16 cellular contexts compared by ENCODE assay signal in the genomic region with DNA sequence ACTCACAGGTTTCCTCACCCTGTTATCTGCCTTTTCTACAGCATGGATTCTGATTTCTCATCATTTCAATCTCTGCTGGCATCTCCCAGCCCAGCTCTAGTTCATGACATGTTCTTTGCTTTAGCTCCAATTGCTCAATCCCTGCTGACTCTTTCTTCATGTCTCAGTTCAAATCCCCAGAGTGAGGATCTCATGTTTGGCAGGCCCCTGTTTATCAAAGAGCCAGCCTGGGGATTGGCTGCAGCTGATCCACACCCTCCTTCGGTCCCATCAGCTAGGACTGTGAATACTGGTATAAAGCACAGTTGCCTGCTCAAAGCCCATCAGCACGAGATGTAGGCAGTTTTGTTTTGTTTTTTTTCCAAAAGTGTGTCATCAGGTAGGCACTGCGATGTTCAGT. TPM values are rescaled to one million over a fixed set of nuclear protein-coding genes. Genes with fewer than 3 reads are reported as not detected.
DNase-seq lines count a peak whose midpoint lies in the region; ATAC-seq and TF ChIP-seq lines count a peak whose summit lies in the region.
"Had no signal": no experiment of that assay in that cellular context is flagged by ENCODE, and none has a peak within 500 bp of the region (broad histone marks: within the 10 kb centered on the region; RNA-seq: fewer than 3 reads in every experiment).

No MANE protein-coding gene starts in this region.

- peaks cover 27% of the 10 kb centered on the region for H3K4me1 Mint-ChIP-seq in type B pancreatic cell (ENCODE audit: unreplicated experiment)
- H3K4me1 Mint-ChIP-seq: activated CD4-positive, alpha-beta T cell treated with anti-CD3 and anti-CD28 coated beads, Interleukin-2, amount 10 ng/mL, durations not matched to agents 7 days and 5 days; CD8-positive, alpha-beta memory T cell had no signal

- no peak for TF ChIP-seq EP300 in stomach (IDR thresholded peaks at IDR 0.05)

- no peaks in the 10 kb centered on the region for H3K36me3 ChIP-seq in body of pancreas (replicated peaks in 1 of 2; ENCODE audit: insufficient read depth in 1 of 2, low read depth in 2 of 2)
- no peaks in the 10 kb centered on the region for H3K36me3 ChIP-seq in right atrium auricular region
- no peaks in the 10 kb centered on the region for H3K36me3 ChIP-seq in stomach
- no peaks in the 10 kb centered on the region for H3K36me3 ChIP-seq in neuronal stem cell (replicated peaks in 1 of 2; ENCODE audit: control insufficient read depth in 2 of 2, insufficient read depth in 2 of 2, low read length in 2 of 2)
- H3K36me3 ChIP-seq: colonic mucosa had no signal

- H3K9ac ChIP-seq in neuronal stem cell (ENCODE audit: low read depth, low read length, poor library complexity), result no peak overlapping the region

- H3K4me3 ChIP-seq in body of pancreas (no peak overlapping the region), right atrium auricular region (no peak overlapping the region), stomach (no peak overlapping the region), neuronal stem cell (ENCODE audit: low read length in 2 of 2) (no peak overlapping the region)
- H3K4me3 ChIP-seq: colonic mucosa had no signal

- H3K9me3 ChIP-seq in body of pancreas (no peaks in the 10 kb centered on the region), right atrium auricular region (no peaks in the 10 kb centered on the region), stomach (no peaks in the 10 kb centered on the region), neuronal stem cell (replicated peaks in 1 of 2; ENCODE audit: control insufficient read depth in 2 of 2, insufficient read depth in 1 of 2, low read depth in 1 of 2, low read length in 2 of 2) (no peaks in the 10 kb centered on the region)
- H3K9me3 ChIP-seq: colonic mucosa had no signal

- no peak overlapping the region for H3K27ac Mint-ChIP-seq in type B pancreatic cell
- H3K27ac Mint-ChIP-seq: activated CD4-positive, alpha-beta T cell treated with anti-CD3 and anti-CD28 coated beads, Interleukin-2, amount 10 ng/mL, durations not matched to agents 7 days and 5 days; CD8-positive, alpha-beta memory T cell; H9; T-cell had no signal

- TF ChIP-seq POLR2A in body of pancreas (IDR thresholded peaks at IDR 0.05) (no peak), stomach (IDR thresholded peaks at IDR 0.05) (no peak)

- H2BK15ac ChIP-seq in neuronal stem cell (ENCODE audit: low read length), result no peak overlapping the region

- H3K4me1 ChIP-seq in body of pancreas (no peaks in the 10 kb centered on the region), right atrium auricular region (peaks cover 0 to 34% of the 10 kb centered on the region in 2 donors), stomach (peaks cover 14 to 45% (median 31%) of the 10 kb centered on the region in 4 donors), neuronal stem cell (ENCODE audit: control insufficient read depth in 2 of 2, insufficient read depth in 1 of 2, low read depth in 1 of 2, low read length in 2 of 2) (no peaks in the 10 kb centered on the region)
- H3K4me1 ChIP-seq: colonic mucosa had no signal

- TF ChIP-seq CTCF in body of pancreas (IDR thresholded peaks at IDR 0.05) (no peak), right atrium auricular region (IDR thresholded peaks at IDR 0.05) (no peak), stomach (IDR thresholded peaks at IDR 0.05) (no peak), type B pancreatic cell (conservative IDR thresholded peaks at IDR 0.05) (no peak)

- no peak overlapping the region for H3K27ac ChIP-seq in body of pancreas
- H3K27ac ChIP-seq in right atrium auricular region, result peak overlapping the region in 1 of 2 donors; percentile 69
- H3K27ac ChIP-seq in stomach, result peak overlapping the region in 4 of 5 donors; percentile 39 to 67 (median 50)
- H3K27ac ChIP-seq in neuronal stem cell (replicated peaks; ENCODE audit: low read length), result no peak overlapping the region
- H3K27ac ChIP-seq: colonic mucosa had no signal

- intact Hi-C loops in body of pancreas (cut with DNase I), result no loop called here
- intact Hi-C loops in stomach (cut with DNase I; ENCODE audit: low total_unique reads), result loop anchor here (5.0 kb wide), 1 partner anchor 218 kb away; no protein-coding TSS in a partner anchor
- intact Hi-C loops in head of caudate nucleus (cut with DNase I), result loop anchor here (5.0 kb wide), 1 partner anchor 223 kb away; no protein-coding TSS in a partner anchor

- no peak overlapping the region for H3K23ac ChIP-seq in neuronal stem cell (ENCODE audit: low read depth, low read length, poor library complexity)

- WGBS in body of pancreas, 2 donors, result 70 to 81% methylated on average over 3 of the region's 3 CpGs
- WGBS in stomach, 5 donors, result 71 to 85% (median 76%) methylated on average over 3 of the region's 3 CpGs
- WGBS in neuronal stem cell (ENCODE audit: extremely low coverage in 2 of 2, insufficient read length in 2 of 2, insufficient replicate concordance in 1 of 2), 2 donors, result no CpG with 5 or more reads among the region's 3 CpGs

- H4K8ac ChIP-seq in neuronal stem cell (ENCODE audit: low read depth, low read length), result no peak overlapping the region

- no peak overlapping the region for H2AFZ ChIP-seq in neuronal stem cell (ENCODE audit: low read length)

- H3K36me3 Mint-ChIP-seq in type B pancreatic cell, result no peaks in the 10 kb centered on the region
- H3K36me3 Mint-ChIP-seq: CD8-positive, alpha-beta memory T cell; T-cell had no signal

- H3K18ac ChIP-seq in neuronal stem cell (ENCODE audit: low read length), result no peak overlapping the region

- H2BK5ac ChIP-seq in neuronal stem cell (ENCODE audit: low read length), result no peak overlapping the region

- peaks cover 4% of the 10 kb centered on the region for H3K27me3 Mint-ChIP-seq in type B pancreatic cell

- H2AK5ac ChIP-seq in neuronal stem cell (ENCODE audit: low read depth, low read length), result no peak overlapping the region

- no peaks in the 10 kb centered on the region for H3K9me3 Mint-ChIP-seq in type B pancreatic cell
- H3K9me3 Mint-ChIP-seq: activated CD4-positive, alpha-beta T cell treated with anti-CD3 and anti-CD28 coated beads, Interleukin-2, amount 10 ng/mL, durations not matched to agents 7 days and 5 days; CD8-positive, alpha-beta memory T cell; H9; T-cell had no signal

- H3K4me2 ChIP-seq in neuronal stem cell (ENCODE audit: insufficient read depth, low read length, poor library complexity, severe bottlenecking), result no peak overlapping the region

- ATAC-seq in body of pancreas, result peak; percentile 56
- ATAC-seq: T-cell had no signal

- no peak overlapping the region for H3K4me3 Mint-ChIP-seq in type B pancreatic cell
- H3K4me3 Mint-ChIP-seq: activated CD4-positive, alpha-beta T cell treated with anti-CD3 and anti-CD28 coated beads, Interleukin-2, amount 10 ng/mL, durations not matched to agents 7 days and 5 days; CD8-positive, alpha-beta memory T cell; H9; T-cell had no signal

- no peak overlapping the region for H2BK120ac ChIP-seq in neuronal stem cell (ENCODE audit: low read depth, low read length)

- no peaks in the 10 kb centered on the region for H3K79me1 ChIP-seq in neuronal stem cell (ENCODE audit: low read depth, low read length)

- H3K4ac ChIP-seq in neuronal stem cell (ENCODE audit: low read length), result no peak overlapping the region

- H3K27me3 ChIP-seq in body of pancreas, result no peaks in the 10 kb centered on the region
- no peaks in the 10 kb centered on the region for H3K27me3 ChIP-seq in right atrium auricular region
- no peaks in the 10 kb centered on the region for H3K27me3 ChIP-seq in stomach
- H3K27me3 ChIP-seq in neuronal stem cell (ENCODE audit: control insufficient read depth in 3 of 3, insufficient read depth in 3 of 3, low read depth in 1 of 3, low read length in 3 of 3), result no peaks in the 10 kb centered on the region
- H3K27me3 ChIP-seq: colonic mucosa had no signal

- no peak overlapping the region for H3K14ac ChIP-seq in neuronal stem cell (ENCODE audit: low read length)

- H4K91ac ChIP-seq in neuronal stem cell (ENCODE audit: low read depth, low read length, poor library complexity), result no peak overlapping the region

- DNase-seq in GM03348 (ENCODE audit: low spot score) (peak; percentile 73), body of pancreas (peak in 3 of 4 donors; percentile 14 to 44 (median 30)), right atrium auricular region (ENCODE audit: low spot score) (peak; percentile 90), stomach (no peak), NCI-H526 (lab: John Stamatoyannopoulos, UW) (no peak), type B pancreatic cell (ENCODE audit: extremely low spot score, unreplicated experiment) (no peak), neuronal stem cell (ENCODE audit: low spot score) (no peak), head of caudate nucleus (no peak)
- DNase-seq: activated CD4-positive, alpha-beta T cell treated with anti-CD3 and anti-CD28 coated beads, Interleukin-2, amount 10 ng/mL, durations not matched to agents 7 days and 5 days; activated naive CD4-positive, alpha-beta T cell; CD8-positive, alpha-beta memory T cell; colonic mucosa; H9; hippocampal formation; NCI-H2029 treated with DMSO at 0.1 percent for 48 hours; T-cell had no signal

- no peak overlapping the region for H2BK12ac ChIP-seq in neuronal stem cell (ENCODE audit: low read length)

RNA-seq across cellular contexts. Expression of a gene that starts 14.4 kb away (rescaled TPM):
- total RNA-seq in body of pancreas (1 to 10 TPM; 3.6 to 4.9 TPM), right atrium auricular region (1 to 10 TPM; 6.1 to 8.0 TPM), stomach (10 to 100 TPM; 12.5 to 32.7 (median 16.5) TPM), type B pancreatic cell (ENCODE audit: low replicate concordance) (21.6 and 27.8 TPM in 2 replicates)
- 10 to 100 TPM in 2 of 3 donors, 1 to 10 TPM in 1; 5.7 to 12.7 (median 11.4) TPM for polyA plus RNA-seq in stomach
- polyA plus RNA-seq in neuronal stem cell (2013, experiment 1 of 2), result 15.1 TPM
- 15.2 TPM for polyA plus RNA-seq in neuronal stem cell (2013, experiment 2 of 2)
- total RNA-seq: activated CD4-positive, alpha-beta T cell treated with anti-CD3 and anti-CD28 coated beads, Interleukin-2, amount 10 ng/mL, durations not matched to agents 7 days and 5 days; CD8-positive, alpha-beta memory T cell had no signal

RNA-seq across cellular contexts. Expression of a gene that starts 27.5 kb away (rescaled TPM):
- total RNA-seq in body of pancreas, result 10 to 100 TPM in 1 of 2 donors, 1 to 10 TPM in 1; 4.4 to 13.8 TPM
- total RNA-seq in right atrium auricular region, result 1 to 10 TPM; 1.0 to 2.9 TPM
- 10 to 100 TPM in 2 of 5 donors, 1 to 10 TPM in 2, under 1 TPM in 1; 0.87 to 73.2 (median 6.2) TPM for total RNA-seq in stomach
- polyA plus RNA-seq in stomach, result 1 to 10 TPM in 2 of 3 donors, under 1 TPM in 1; 0.68 to 2.1 (median 1.4) TPM
- total RNA-seq in type B pancreatic cell (ENCODE audit: low replicate concordance), result 0.43 and 1.8 TPM in 2 replicates
- not detected for polyA plus RNA-seq in neuronal stem cell (2013, experiment 1 of 2)
- polyA plus RNA-seq in neuronal stem cell (2013, experiment 2 of 2), result not detected
- total RNA-seq: activated CD4-positive, alpha-beta T cell treated with anti-CD3 and anti-CD28 coated beads, Interleukin-2, amount 10 ng/mL, durations not matched to agents 7 days and 5 days; CD8-positive, alpha-beta memory T cell; H9; T-cell had no signal
- polyA plus RNA-seq: CD8-positive, alpha-beta memory T cell had no signal

Comparison
In these comparisons a context has a peak if more than half of its experiments do, and no peak if none do; other contexts are left out.
1. DNase-seq: peak in GM03348 (single experiment), body of pancreas (3 of 4) and right atrium auricular region (single experiment); none in stomach (single experiment), NCI-H526 (0 of 2), type B pancreatic cell (single experiment), neuronal stem cell (single experiment) and head of caudate nucleus (0 of 42).
2. H3K27ac ChIP-seq: peak in stomach (4 of 5); none in body of pancreas (0 of 4) and neuronal stem cell (single experiment).